Comparison of ENCODE assay signal across 8 cellular contexts in the genomic region with DNA sequence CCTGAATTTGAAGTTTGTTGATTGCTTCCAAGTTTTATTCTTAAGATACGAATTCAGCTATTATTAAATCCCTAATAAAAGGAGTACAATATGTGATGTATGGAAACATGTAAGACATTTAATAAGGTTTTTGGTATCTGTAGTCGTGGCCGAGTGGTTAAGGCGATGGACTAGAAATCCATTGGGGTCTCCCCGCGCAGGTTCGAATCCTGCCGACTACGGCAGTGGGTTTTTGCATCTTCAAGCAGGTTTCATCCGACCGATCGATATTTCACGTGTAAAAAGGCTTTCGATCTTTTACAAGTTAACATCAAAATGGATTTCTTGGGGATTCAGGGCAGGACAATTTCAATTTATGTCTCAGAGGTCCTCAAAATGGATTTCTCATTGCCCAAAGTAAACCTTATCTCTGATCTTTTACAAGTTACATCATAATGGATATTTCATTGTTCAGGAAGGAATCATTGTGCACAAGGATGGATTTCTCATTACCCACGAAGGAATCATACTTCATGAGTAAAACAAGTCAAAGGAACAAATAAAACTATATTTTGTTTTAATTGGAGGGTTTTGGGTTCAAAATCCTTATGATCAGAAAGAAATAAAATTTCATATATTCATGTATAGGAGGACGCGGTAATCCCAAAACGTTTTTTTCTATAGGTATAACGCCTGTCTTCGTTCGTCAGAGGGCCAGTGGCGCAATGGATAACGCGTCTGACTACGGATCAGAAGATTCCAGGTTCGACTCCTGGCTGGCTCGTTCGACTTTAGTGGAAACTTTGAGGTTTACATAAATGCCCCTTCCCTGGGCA. TPM values are rescaled to one million over a fixed set of nuclear protein-coding genes. Genes with fewer than 3 reads are reported as not detected.
DNase-seq lines count a peak whose midpoint lies in the region; TF ChIP-seq lines count a peak whose summit lies in the region.

No MANE protein-coding gene starts in this region.

- H3K4me3 ChIP-seq in epithelial cell of esophagus (ENCODE audit: low read length) (peak overlapping the region; percentile 46), retinal pigment epithelial cell (ENCODE audit: low read length) (peak overlapping the region; percentile 71), coronary artery (no peak overlapping the region), uterus (no peak overlapping the region)

- TF ChIP-seq CTCF in epithelial cell of esophagus (IDR thresholded peaks at IDR 0.05; ENCODE audit: insufficient read depth, low read depth, low read length, missing control alignments) (no peak), retinal pigment epithelial cell (conservative IDR thresholded peaks at IDR 0.05; ENCODE audit: low read depth, low read length) (no peak), coronary artery (IDR thresholded peaks at IDR 0.05) (no peak), uterus (IDR thresholded peaks at IDR 0.05) (no peak)

- peaks cover 4% of the 10 kb centered on the region for H3K9me3 Mint-ChIP-seq in activated CD4-positive, alpha-beta T cell treated with anti-CD3 and anti-CD28 coated beads, Interleukin-2, amount 10 ng/mL, durations not matched to agents 24 days and 14 days

- peak overlapping the region; percentile 81 for H3K4me3 Mint-ChIP-seq in activated CD4-positive, alpha-beta T cell treated with anti-CD3 and anti-CD28 coated beads, Interleukin-2, amount 10 ng/mL, durations not matched to agents 24 days and 14 days

- peaks cover 2% of the 10 kb centered on the region for H3K36me3 Mint-ChIP-seq in activated CD4-positive, alpha-beta T cell treated with anti-CD3 and anti-CD28 coated beads, Interleukin-2, amount 10 ng/mL, durations not matched to agents 24 days and 14 days (ENCODE audit: low read depth)

- no peak overlapping the region for H3K27ac ChIP-seq in coronary artery
- no peak overlapping the region for H3K27ac ChIP-seq in uterus

- no peaks in the 10 kb centered on the region for H3K9me3 ChIP-seq in uterus

- H3K36me3 ChIP-seq in uterus = no peaks in the 10 kb centered on the region

- peaks cover 16 to 56% of the 10 kb centered on the region in 2 donors for H3K27me3 ChIP-seq in uterus

- peaks cover 23% of the 10 kb centered on the region for H3K27me3 Mint-ChIP-seq in activated CD4-positive, alpha-beta T cell treated with anti-CD3 and anti-CD28 coated beads, Interleukin-2, amount 10 ng/mL, durations not matched to agents 24 days and 14 days

- H3K27ac Mint-ChIP-seq in activated CD4-positive, alpha-beta T cell treated with anti-CD3 and anti-CD28 coated beads, Interleukin-2, amount 10 ng/mL, durations not matched to agents 24 days and 14 days = peak overlapping the region; percentile 80

- intact Hi-C loops in activated CD4-positive, alpha-beta T cell treated with anti-CD3 and anti-CD28 coated beads, Interleukin-2, amount 10 ng/mL, durations not matched to agents 24 days and 14 days (cut with micrococcal nuclease) = loop anchor here (1.0 to 10.0 kb wide), 3 partner anchors 210 to 1577 kb away; no protein-coding TSS in a partner anchor
- intact Hi-C loops in uterus (cut with DNase I; ENCODE audit: low total_unique reads) = no loop called here

- H3K4me1 Mint-ChIP-seq in activated CD4-positive, alpha-beta T cell treated with anti-CD3 and anti-CD28 coated beads, Interleukin-2, amount 10 ng/mL, durations not matched to agents 24 days and 14 days = peaks cover 51% of the 10 kb centered on the region

- no peaks in the 10 kb centered on the region for H3K4me1 ChIP-seq in uterus

- DNase-seq in activated gamma-delta T cell treated with Interleukin-2 at 50 U/mL for 16 hours (peak; percentile 29), activated gamma-delta T cell (lab: John Stamatoyannopoulos, UW) (no peak), NCI-H345 treated with DMSO at 0.1 percent for 48 hours (lab: John Stamatoyannopoulos, UW; ENCODE audit: unreplicated experiment) (peak; percentile 90), epithelial cell of esophagus (ENCODE audit: low read depth) (peak; percentile 75), retinal pigment epithelial cell (ENCODE audit: low read depth) (no peak), coronary artery (ENCODE audit: low spot score) (no peak), uterus (no peak)
- peak; percentile 88 for DNase-seq in activated CD4-positive, alpha-beta T cell treated with anti-CD3 and anti-CD28 coated beads, Interleukin-2, amount 10 ng/mL, durations not matched to agents 24 days and 14 days

- no peak for TF ChIP-seq POLR2A in uterus (IDR thresholded peaks at IDR 0.05)

RNA-seq across cellular contexts. Expression of a gene that starts 37.3 kb away (rescaled TPM):
- 48.0 and 50.8 TPM in 2 replicates for total RNA-seq in activated CD4-positive, alpha-beta T cell treated with anti-CD3 and anti-CD28 coated beads, Interleukin-2, amount 10 ng/mL, durations not matched to agents 24 days and 14 days
- total RNA-seq in uterus = 10 to 100 TPM in 3 of 4 donors, 1 to 10 TPM in 1; 8.7 to 70.6 (median 26.4) TPM

RNA-seq across cellular contexts. Expression of a gene that starts 55.3 kb away (rescaled TPM):
- total RNA-seq in activated CD4-positive, alpha-beta T cell treated with anti-CD3 and anti-CD28 coated beads, Interleukin-2, amount 10 ng/mL, durations not matched to agents 24 days and 14 days = 23.8 and 25.0 TPM in 2 replicates
- 10 to 100 TPM in 2 of 4 donors, 1 to 10 TPM in 2; 6.5 to 24.3 (median 14.6) TPM for total RNA-seq in uterus

Comparison
In these comparisons a context has a peak if more than half of its experiments do, and no peak if none do; other contexts are left out.
1. DNase-seq: peak in activated gamma-delta T cell treated with Interleukin-2 at 50 U/mL for 16 hours (single experiment), NCI-H345 treated with DMSO at 0.1 percent for 48 hours (single experiment), activated CD4-positive, alpha-beta T cell treated with anti-CD3 and anti-CD28 coated beads, Interleukin-2, amount 10 ng/mL, durations not matched to agents 24 days and 14 days (single experiment) and epithelial cell of esophagus (single experiment); none in activated gamma-delta T cell (single experiment), retinal pigment epithelial cell (single experiment), coronary artery (single experiment) and uterus (0 of 2).
2. H3K4me3 ChIP-seq: peak in epithelial cell of esophagus (single experiment) and retinal pigment epithelial cell (single experiment); none in coronary artery (single experiment) and uterus (0 of 2).